In the genomic region with DNA sequence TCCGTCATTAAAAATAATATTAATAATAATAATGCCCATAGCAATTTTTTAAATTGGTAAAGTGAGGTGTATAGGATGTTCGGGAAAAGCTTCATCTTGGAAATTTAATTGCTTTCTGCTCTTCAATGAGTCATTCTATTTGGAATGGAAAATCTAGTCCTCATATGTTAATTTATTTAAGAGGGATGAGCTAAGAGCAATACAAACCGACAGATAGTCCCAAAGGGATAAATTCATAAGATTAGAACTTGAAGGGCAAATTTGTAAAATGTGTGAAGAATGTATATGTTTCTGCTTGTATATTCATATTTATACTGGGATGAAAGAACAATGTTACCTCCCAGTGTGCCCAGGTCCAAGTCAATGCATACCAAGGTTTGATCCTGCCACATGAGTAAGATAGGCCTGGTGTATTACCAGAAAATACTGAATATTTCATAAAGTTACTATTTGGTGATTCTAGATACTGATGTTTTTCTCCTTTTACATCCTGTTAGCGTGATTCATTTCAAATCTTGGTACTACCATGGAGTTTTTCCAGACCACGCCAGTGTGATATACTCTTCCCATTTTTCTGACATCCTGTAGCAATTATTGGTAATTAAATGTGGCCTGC, we compare ENCODE assay signal across 17 cellular contexts.
"Had no signal": no experiment of that assay in that cellular context is flagged by ENCODE, and none has a peak within 500 bp of the region (broad histone marks: within the 10 kb centered on the region; RNA-seq: fewer than 3 reads in every experiment).

No MANE protein-coding gene starts in this region.

- H3K36me3 Mint-ChIP-seq: type B pancreatic cell had no signal

- H3K36me3 ChIP-seq: colonic mucosa, heart left ventricle, ovary, spleen had no signal

- H3K27ac Mint-ChIP-seq: activated T-helper 17 cell treated with anti-CD3 and anti-CD28 coated beads, Interleukin-2, amount 50 U/mL, for 72 hours; stimulated activated naive CD8-positive, alpha-beta T cell treated with anti-CD3 and anti-CD28 coated beads, Interleukin-15, Interleukin-2, amounts not matched to agents 100 ng/mL and 50 ng/mL, for 24 hours had no signal

- ATAC-seq: activated T-helper 17 cell treated with anti-CD3 and anti-CD28 coated beads, Interleukin-2, amount 50 U/mL, for 72 hours; heart left ventricle; left colon; sciatic nerve had no signal

- H3K4me1 Mint-ChIP-seq: activated T-helper 17 cell treated with anti-CD3 and anti-CD28 coated beads, Interleukin-2, amount 50 U/mL, for 72 hours had no signal

- H3K4me3 Mint-ChIP-seq: activated T-helper 17 cell treated with anti-CD3 and anti-CD28 coated beads, Interleukin-2, amount 50 U/mL, for 72 hours; mesothelial cell of epicardium; neural crest cell; stimulated activated naive CD8-positive, alpha-beta T cell treated with anti-CD3 and anti-CD28 coated beads, Interleukin-15, Interleukin-2, amounts not matched to agents 100 ng/mL and 50 ng/mL, for 24 hours; type B pancreatic cell had no signal

- H3K9me3 Mint-ChIP-seq: activated T-helper 17 cell treated with anti-CD3 and anti-CD28 coated beads, Interleukin-2, amount 50 U/mL, for 72 hours had no signal

- H3K4me3 ChIP-seq: colonic mucosa, heart left ventricle, lung, ovary, spleen had no signal

- DNase-seq: activated CD4-positive, alpha-beta T cell treated with anti-CD3 and anti-CD28 coated beads for 1 hour; activated CD4-positive, alpha-beta T cell treated with anti-CD3 and anti-CD28 coated beads, Interleukin-2, amount 50 U/mL, for 4 hours; activated naive CD4-positive, alpha-beta T cell treated with Interleukin-2 at 50 U/mL for 16 hours; activated T-cell treated with anti-CD3 and anti-CD28 coated beads for 4 hours; caudate nucleus; colonic mucosa; heart left ventricle; left colon; ovary; spleen had no signal

- H3K9me3 ChIP-seq: colonic mucosa, heart left ventricle, ovary, spleen had no signal

- H3K4me1 ChIP-seq: colonic mucosa, heart left ventricle, spleen had no signal

- H3K27me3 Mint-ChIP-seq: activated T-helper 17 cell treated with anti-CD3 and anti-CD28 coated beads, Interleukin-2, amount 50 U/mL, for 72 hours; stimulated activated naive CD8-positive, alpha-beta T cell treated with anti-CD3 and anti-CD28 coated beads, Interleukin-15, Interleukin-2, amounts not matched to agents 100 ng/mL and 50 ng/mL, for 24 hours; type B pancreatic cell had no signal

- H3K27ac ChIP-seq: colonic mucosa, heart left ventricle, ovary, spleen had no signal

- H3K27me3 ChIP-seq: colonic mucosa, heart left ventricle, ovary, spleen had no signal
